Comparison of ENCODE assay signal across 26 cellular contexts in the genomic region with DNA sequence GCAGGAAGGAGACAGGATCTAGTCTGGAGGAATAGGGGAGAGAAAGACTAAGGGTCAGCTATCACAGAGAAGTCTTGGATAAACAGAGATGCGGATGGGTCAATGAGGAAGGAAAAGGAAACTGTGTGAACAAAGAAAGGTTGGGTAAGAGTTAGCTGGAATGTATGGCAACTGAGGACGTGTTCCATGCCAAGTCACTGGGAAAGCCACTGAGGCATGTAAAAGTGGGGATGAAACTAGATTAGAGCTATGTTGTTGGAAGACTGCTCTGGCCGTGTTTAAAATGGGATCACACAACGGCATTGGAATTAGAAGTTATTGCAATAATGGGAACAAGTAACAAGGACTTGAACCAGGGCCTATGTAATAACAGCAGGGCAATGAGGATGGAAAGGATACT.
"Had no signal": no experiment of that assay in that cellular context is flagged by ENCODE, and none has a peak within 500 bp of the region (broad histone marks: within the 10 kb centered on the region; RNA-seq: fewer than 3 reads in every experiment).

No MANE protein-coding gene starts in this region.

- DNase-seq: activated CD4-positive, alpha-beta memory T cell treated with anti-CD3 and anti-CD28 coated beads for 36 hours; activated CD4-positive, alpha-beta T cell treated with anti-CD3 and anti-CD28 coated beads for 4 hours; activated CD4-positive, CD25-positive, alpha-beta regulatory T cell; activated gamma-delta T cell; activated naive CD4-positive, alpha-beta T cell treated with anti-CD3 and anti-CD28 coated beads, Interleukin-2, amount 50 U/mL, for 16 hours; activated naive CD8-positive, alpha-beta T cell treated with anti-CD3 and anti-CD28 coated beads, Interleukin-2, amount 50 U/mL, for 24 hours; anterior cingulate cortex; central memory CD4-positive, alpha-beta T cell; effector memory CD4-positive, alpha-beta T cell; esophagus squamous epithelium; foreskin melanocyte; glutamatergic neuron; left colon; mesenchymal stem cell; nucleus accumbens; sigmoid colon; stimulated activated CD4-positive, alpha-beta T cell treated with anti-CD3 and anti-CD28 coated beads, Interleukin-15, amount 100 ng/mL, for 24 hours; stomach; SW 1271; T-helper 17 cell had no signal

- ATAC-seq: activated naive CD8-positive, alpha-beta T cell treated with anti-CD3 and anti-CD28 coated beads, Interleukin-2, amount 50 U/mL, for 24 hours; left colon; stimulated activated memory B cell treated with anti-CD40 and anti-IgM and Interleukin-4, amounts not matched to agents 10 μg/mL and 1 μg/mL and 100 μg/mL, for 72 hours; T-helper 17 cell had no signal

- H3K27me3 Mint-ChIP-seq: activated CD4-positive, alpha-beta memory T cell treated with anti-CD3 and anti-CD28 coated beads for 36 hours; activated naive CD8-positive, alpha-beta T cell treated with anti-CD3 and anti-CD28 coated beads, Interleukin-2, amount 50 U/mL, for 24 hours; brain; stimulated activated memory B cell treated with anti-CD40 and anti-IgM and Interleukin-4, amounts not matched to agents 10 μg/mL and 1 μg/mL and 100 μg/mL, for 72 hours; T-helper 17 cell; type B pancreatic cell had no signal

- H3K36me3 Mint-ChIP-seq: brain; stimulated activated memory B cell treated with anti-CD40 and anti-IgM and Interleukin-4, amounts not matched to agents 10 μg/mL and 1 μg/mL and 100 μg/mL, for 72 hours had no signal

- H3K27ac Mint-ChIP-seq: activated CD4-positive, alpha-beta memory T cell treated with anti-CD3 and anti-CD28 coated beads for 36 hours; activated naive CD8-positive, alpha-beta T cell treated with anti-CD3 and anti-CD28 coated beads, Interleukin-2, amount 50 U/mL, for 24 hours; brain; stimulated activated memory B cell treated with anti-CD40 and anti-IgM and Interleukin-4, amounts not matched to agents 10 μg/mL and 1 μg/mL and 100 μg/mL, for 72 hours; T-helper 17 cell; type B pancreatic cell had no signal

- H3K4me3 Mint-ChIP-seq: activated CD4-positive, alpha-beta memory T cell treated with anti-CD3 and anti-CD28 coated beads for 36 hours; activated naive CD8-positive, alpha-beta T cell treated with anti-CD3 and anti-CD28 coated beads, Interleukin-2, amount 50 U/mL, for 24 hours; brain; nephron; stimulated activated memory B cell treated with anti-CD40 and anti-IgM and Interleukin-4, amounts not matched to agents 10 μg/mL and 1 μg/mL and 100 μg/mL, for 72 hours; T-helper 17 cell; type B pancreatic cell had no signal

- H3K9me3 Mint-ChIP-seq: activated CD4-positive, alpha-beta memory T cell treated with anti-CD3 and anti-CD28 coated beads for 36 hours; activated naive CD8-positive, alpha-beta T cell treated with anti-CD3 and anti-CD28 coated beads, Interleukin-2, amount 50 U/mL, for 24 hours; nephron; stimulated activated memory B cell treated with anti-CD40 and anti-IgM and Interleukin-4, amounts not matched to agents 10 μg/mL and 1 μg/mL and 100 μg/mL, for 72 hours; type B pancreatic cell had no signal

- H3K4me1 Mint-ChIP-seq: stimulated activated memory B cell treated with anti-CD40 and anti-IgM and Interleukin-4, amounts not matched to agents 10 μg/mL and 1 μg/mL and 100 μg/mL, for 72 hours had no signal

- FAIRE-seq: colon, islet of Langerhans had no signal
